1 cellular context compared by ENCODE assay signal in the genomic region with DNA sequence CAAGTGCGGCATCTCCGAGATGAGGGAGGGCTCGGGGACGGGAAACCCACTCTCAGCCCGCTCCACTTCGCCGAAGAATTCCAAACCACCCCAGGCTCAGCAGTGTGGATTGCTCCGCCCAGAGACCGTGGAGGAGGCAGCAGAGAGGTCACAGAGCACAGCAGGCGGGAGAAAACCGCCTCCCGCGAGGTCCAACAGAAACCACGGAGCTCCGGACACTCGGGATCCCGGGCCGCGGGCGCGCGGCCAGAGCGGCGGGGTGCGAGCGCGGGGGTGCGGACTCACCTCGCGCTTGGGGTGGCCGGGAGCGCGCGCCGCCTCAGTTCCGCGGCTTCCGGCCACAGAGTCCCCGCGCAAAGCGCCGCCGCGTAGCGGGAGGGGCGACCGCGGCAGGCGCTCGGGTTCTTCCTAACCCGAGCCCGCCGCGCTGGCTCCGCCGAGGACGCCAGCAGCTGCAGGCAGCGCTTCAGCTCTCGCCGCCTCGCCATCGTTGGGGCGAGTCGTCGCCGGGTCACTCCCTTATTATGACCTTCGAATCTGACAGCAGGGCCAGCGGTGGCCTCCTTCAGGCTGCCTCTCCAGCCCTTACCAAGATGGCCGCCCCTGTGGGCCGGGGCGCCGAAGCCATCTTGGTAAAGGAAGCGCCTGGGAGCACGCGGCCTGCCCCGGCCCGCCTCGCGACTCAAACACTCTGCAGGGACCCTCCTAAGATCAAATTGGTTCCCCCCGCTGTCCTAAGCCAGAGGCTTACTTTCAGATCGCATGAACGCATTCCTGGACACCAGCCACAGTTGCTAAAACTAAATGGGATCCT.
TF ChIP-seq lines count a peak whose summit lies in the region.

A gene (minus strand): TSS at position 106 of the 814 bp plus-strand sequence. CDS start 20,323 bp downstream, outside the sequence.

TF ChIP-seq in K562, 482 proteins besides CTCF, POLR2A, EP300 and RAD21 (continued from another document and continues in another):
- TF ChIP-seq, protein P1, sequence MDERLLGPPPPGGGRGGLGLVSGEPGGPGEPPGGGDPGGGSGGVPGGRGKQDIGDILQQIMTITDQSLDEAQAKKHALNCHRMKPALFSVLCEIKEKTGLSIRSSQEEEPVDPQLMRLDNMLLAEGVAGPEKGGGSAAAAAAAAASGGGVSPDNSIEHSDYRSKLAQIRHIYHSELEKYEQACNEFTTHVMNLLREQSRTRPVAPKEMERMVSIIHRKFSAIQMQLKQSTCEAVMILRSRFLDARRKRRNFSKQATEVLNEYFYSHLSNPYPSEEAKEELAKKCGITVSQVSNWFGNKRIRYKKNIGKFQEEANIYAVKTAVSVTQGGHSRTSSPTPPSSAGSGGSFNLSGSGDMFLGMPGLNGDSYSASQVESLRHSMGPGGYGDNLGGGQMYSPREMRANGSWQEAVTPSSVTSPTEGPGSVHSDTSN (CRISPR knock-in tag; IDR thresholded peaks at IDR 0.05; ENCODE audit: low read depth) = no peak
- TF ChIP-seq, protein P1 (tag; conservative IDR thresholded peaks at IDR 0.05; ENCODE audit: low read depth) = peak; percentile 47; the same call in 1 of the 2 replicates
- TF ChIP-seq, protein P2, sequence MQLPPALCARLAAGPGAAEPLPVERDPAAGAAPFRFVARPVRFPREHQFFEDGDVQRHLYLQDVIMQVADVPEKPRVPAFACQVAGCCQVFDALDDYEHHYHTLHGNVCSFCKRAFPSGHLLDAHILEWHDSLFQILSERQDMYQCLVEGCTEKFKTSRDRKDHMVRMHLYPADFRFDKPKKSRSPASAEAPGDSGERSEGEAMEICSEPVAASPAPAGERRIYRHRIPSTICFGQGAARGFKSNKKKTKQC (CRISPR knock-in tag; IDR thresholded peaks at IDR 0.05) = peak; percentile 90
- peak; percentile 90 for TF ChIP-seq NR2C1 (IDR thresholded peaks at IDR 0.05)
- peak; percentile 94 for TF ChIP-seq NR2C1 (tag; IDR thresholded peaks at IDR 0.05)
- TF ChIP-seq MCM3 (IDR thresholded peaks at IDR 0.05) = no peak
- TF ChIP-seq ZNF717 (CRISPR knock-in tag; IDR thresholded peaks at IDR 0.05) = no peak
- no peak for TF ChIP-seq ZC3H8 (IDR thresholded peaks at IDR 0.05)
- TF ChIP-seq SREBF1 (IDR thresholded peaks at IDR 0.05; ENCODE audit: borderline replicate concordance, low read depth, low read length) = no peak
- peak; percentile 16 for TF ChIP-seq ZNF146 (CRISPR knock-in tag; IDR thresholded peaks at IDR 0.05; ENCODE audit: unreplicated experiment)
- TF ChIP-seq, protein P3, sequence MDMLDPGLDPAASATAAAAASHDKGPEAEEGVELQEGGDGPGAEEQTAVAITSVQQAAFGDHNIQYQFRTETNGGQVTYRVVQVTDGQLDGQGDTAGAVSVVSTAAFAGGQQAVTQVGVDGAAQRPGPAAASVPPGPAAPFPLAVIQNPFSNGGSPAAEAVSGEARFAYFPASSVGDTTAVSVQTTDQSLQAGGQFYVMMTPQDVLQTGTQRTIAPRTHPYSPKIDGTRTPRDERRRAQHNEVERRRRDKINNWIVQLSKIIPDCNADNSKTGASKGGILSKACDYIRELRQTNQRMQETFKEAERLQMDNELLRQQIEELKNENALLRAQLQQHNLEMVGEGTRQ (CRISPR knock-in tag; IDR thresholded peaks at IDR 0.05) = 0 out of 2 replicates have a peak, but pooled peaks have one; percentile 12
- TF ChIP-seq NR1H2 (CRISPR knock-in tag; IDR thresholded peaks at IDR 0.05) = no peak; the same call in 1 of the 2 replicates
- TF ChIP-seq, protein P4, sequence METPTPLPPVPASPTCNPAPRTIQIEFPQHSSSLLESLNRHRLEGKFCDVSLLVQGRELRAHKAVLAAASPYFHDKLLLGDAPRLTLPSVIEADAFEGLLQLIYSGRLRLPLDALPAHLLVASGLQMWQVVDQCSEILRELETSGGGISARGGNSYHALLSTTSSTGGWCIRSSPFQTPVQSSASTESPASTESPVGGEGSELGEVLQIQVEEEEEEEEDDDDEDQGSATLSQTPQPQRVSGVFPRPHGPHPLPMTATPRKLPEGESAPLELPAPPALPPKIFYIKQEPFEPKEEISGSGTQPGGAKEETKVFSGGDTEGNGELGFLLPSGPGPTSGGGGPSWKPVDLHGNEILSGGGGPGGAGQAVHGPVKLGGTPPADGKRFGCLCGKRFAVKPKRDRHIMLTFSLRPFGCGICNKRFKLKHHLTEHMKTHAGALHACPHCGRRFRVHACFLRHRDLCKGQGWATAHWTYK (CRISPR knock-in tag; IDR thresholded peaks at IDR 0.05) = peak; percentile 96
- TF ChIP-seq NFE2 (IDR thresholded peaks at IDR 0.05; ENCODE audit: low read depth) = no peak; the same call in 1 of the 2 replicates
- TF ChIP-seq ESRRB (CRISPR knock-in tag; IDR thresholded peaks at IDR 0.05; ENCODE audit: borderline replicate concordance) = no peak
- TF ChIP-seq, protein P5, sequence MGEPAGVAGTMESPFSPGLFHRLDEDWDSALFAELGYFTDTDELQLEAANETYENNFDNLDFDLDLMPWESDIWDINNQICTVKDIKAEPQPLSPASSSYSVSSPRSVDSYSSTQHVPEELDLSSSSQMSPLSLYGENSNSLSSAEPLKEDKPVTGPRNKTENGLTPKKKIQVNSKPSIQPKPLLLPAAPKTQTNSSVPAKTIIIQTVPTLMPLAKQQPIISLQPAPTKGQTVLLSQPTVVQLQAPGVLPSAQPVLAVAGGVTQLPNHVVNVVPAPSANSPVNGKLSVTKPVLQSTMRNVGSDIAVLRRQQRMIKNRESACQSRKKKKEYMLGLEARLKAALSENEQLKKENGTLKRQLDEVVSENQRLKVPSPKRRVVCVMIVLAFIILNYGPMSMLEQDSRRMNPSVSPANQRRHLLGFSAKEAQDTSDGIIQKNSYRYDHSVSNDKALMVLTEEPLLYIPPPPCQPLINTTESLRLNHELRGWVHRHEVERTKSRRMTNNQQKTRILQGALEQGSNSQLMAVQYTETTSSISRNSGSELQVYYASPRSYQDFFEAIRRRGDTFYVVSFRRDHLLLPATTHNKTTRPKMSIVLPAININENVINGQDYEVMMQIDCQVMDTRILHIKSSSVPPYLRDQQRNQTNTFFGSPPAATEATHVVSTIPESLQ (CRISPR knock-in tag; IDR thresholded peaks at IDR 0.05) = 0 out of 2 replicates have a peak, but pooled peaks have one; percentile 28
- peak in 1 of 2 experiments; percentile 70; a peak in 1 of 4 replicates for TF ChIP-seq ARNT (IDR thresholded peaks at IDR 0.05)
- no peak for TF ChIP-seq SAFB2 (IDR thresholded peaks at IDR 0.05; ENCODE audit: borderline replicate concordance, low read depth, low read length, severe bottlenecking)
- TF ChIP-seq TBL1XR1 (IDR thresholded peaks at IDR 0.05; ENCODE audit: low read length in 2 of 2) = peak; percentile 50 to 62; a peak in 2 of 4 replicates
- peak; percentile 79; the same call in 1 of the 2 replicates for TF ChIP-seq ZNF76 (CRISPR knock-in tag; IDR thresholded peaks at IDR 0.05; ENCODE audit: borderline replicate concordance)
- TF ChIP-seq CBX3 (IDR thresholded peaks at IDR 0.05; ENCODE audit: borderline replicate concordance in 1 of 2, low read length in 2 of 2) = peak in 1 of 2 experiments; percentile 85; a peak in 2 of 3 replicates
- TF ChIP-seq SNRNP70 (optimal IDR thresholded peaks at IDR 0.05; ENCODE audit: low read depth, low read length) = no peak
- TF ChIP-seq CREB1 (IDR thresholded peaks at IDR 0.05) = peak; percentile 36; the same call in 1 of the 2 replicates
- peak; percentile 72 for TF ChIP-seq CREB1 (CRISPR knock-in tag; IDR thresholded peaks at IDR 0.05)
- TF ChIP-seq PURB (CRISPR knock-in tag; IDR thresholded peaks at IDR 0.05; ENCODE audit: low read depth) = no peak
- TF ChIP-seq PHF8 (IDR thresholded peaks at IDR 0.05; ENCODE audit: borderline replicate concordance, low read length) = peak; percentile 99
- TF ChIP-seq, protein P6, sequence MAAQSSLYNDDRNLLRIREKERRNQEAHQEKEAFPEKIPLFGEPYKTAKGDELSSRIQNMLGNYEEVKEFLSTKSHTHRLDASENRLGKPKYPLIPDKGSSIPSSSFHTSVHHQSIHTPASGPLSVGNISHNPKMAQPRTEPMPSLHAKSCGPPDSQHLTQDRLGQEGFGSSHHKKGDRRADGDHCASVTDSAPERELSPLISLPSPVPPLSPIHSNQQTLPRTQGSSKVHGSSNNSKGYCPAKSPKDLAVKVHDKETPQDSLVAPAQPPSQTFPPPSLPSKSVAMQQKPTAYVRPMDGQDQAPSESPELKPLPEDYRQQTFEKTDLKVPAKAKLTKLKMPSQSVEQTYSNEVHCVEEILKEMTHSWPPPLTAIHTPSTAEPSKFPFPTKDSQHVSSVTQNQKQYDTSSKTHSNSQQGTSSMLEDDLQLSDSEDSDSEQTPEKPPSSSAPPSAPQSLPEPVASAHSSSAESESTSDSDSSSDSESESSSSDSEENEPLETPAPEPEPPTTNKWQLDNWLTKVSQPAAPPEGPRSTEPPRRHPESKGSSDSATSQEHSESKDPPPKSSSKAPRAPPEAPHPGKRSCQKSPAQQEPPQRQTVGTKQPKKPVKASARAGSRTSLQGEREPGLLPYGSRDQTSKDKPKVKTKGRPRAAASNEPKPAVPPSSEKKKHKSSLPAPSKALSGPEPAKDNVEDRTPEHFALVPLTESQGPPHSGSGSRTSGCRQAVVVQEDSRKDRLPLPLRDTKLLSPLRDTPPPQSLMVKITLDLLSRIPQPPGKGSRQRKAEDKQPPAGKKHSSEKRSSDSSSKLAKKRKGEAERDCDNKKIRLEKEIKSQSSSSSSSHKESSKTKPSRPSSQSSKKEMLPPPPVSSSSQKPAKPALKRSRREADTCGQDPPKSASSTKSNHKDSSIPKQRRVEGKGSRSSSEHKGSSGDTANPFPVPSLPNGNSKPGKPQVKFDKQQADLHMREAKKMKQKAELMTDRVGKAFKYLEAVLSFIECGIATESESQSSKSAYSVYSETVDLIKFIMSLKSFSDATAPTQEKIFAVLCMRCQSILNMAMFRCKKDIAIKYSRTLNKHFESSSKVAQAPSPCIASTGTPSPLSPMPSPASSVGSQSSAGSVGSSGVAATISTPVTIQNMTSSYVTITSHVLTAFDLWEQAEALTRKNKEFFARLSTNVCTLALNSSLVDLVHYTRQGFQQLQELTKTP (IDR thresholded peaks at IDR 0.05; ENCODE audit: low read depth in 1 of 2, partially characterized antibody in 2 of 2) = peak; percentile 29 to 30
- no peak for TF ChIP-seq BMI1 (IDR thresholded peaks at IDR 0.05; ENCODE audit: low read length)
- no peak for TF ChIP-seq KDM4B (IDR thresholded peaks at IDR 0.05; ENCODE audit: borderline replicate concordance in 2 of 2, low read depth in 1 of 2)
- peak; percentile 61; the same call in 1 of the 2 replicates for TF ChIP-seq ZFP1 (CRISPR knock-in tag; IDR thresholded peaks at IDR 0.05)
- TF ChIP-seq, protein P7, sequence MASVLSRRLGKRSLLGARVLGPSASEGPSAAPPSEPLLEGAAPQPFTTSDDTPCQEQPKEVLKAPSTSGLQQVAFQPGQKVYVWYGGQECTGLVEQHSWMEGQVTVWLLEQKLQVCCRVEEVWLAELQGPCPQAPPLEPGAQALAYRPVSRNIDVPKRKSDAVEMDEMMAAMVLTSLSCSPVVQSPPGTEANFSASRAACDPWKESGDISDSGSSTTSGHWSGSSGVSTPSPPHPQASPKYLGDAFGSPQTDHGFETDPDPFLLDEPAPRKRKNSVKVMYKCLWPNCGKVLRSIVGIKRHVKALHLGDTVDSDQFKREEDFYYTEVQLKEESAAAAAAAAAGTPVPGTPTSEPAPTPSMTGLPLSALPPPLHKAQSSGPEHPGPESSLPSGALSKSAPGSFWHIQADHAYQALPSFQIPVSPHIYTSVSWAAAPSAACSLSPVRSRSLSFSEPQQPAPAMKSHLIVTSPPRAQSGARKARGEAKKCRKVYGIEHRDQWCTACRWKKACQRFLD (CRISPR knock-in tag; IDR thresholded peaks at IDR 0.05) = peak; percentile 91
- TF ChIP-seq, protein P8, sequence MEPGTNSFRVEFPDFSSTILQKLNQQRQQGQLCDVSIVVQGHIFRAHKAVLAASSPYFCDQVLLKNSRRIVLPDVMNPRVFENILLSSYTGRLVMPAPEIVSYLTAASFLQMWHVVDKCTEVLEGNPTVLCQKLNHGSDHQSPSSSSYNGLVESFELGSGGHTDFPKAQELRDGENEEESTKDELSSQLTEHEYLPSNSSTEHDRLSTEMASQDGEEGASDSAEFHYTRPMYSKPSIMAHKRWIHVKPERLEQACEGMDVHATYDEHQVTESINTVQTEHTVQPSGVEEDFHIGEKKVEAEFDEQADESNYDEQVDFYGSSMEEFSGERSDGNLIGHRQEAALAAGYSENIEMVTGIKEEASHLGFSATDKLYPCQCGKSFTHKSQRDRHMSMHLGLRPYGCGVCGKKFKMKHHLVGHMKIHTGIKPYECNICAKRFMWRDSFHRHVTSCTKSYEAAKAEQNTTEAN (CRISPR knock-in tag; IDR thresholded peaks at IDR 0.05) = no peak
- TF ChIP-seq, protein P9, sequence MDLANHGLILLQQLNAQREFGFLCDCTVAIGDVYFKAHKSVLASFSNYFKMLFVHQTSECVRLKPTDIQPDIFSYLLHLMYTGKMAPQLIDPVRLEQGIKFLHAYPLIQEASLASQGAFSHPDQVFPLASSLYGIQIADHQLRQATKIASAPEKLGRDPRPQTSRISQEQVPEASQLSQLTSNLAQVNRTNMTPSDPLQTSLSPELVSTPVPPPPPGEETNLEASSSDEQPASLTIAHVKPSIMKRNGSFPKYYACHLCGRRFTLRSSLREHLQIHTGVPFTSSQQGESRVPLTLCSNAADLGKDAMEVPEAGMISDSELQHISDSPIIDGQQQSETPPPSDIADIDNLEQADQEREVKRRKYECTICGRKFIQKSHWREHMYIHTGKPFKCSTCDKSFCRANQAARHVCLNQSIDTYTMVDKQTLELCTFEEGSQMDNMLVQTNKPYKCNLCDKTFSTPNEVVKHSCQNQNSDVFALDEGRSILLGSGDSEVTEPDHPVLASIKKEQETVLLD (IDR thresholded peaks at IDR 0.05) = peak; percentile 82
- TF ChIP-seq KLF16 (IDR thresholded peaks at IDR 0.05) = no peak
- TF ChIP-seq, protein P10, sequence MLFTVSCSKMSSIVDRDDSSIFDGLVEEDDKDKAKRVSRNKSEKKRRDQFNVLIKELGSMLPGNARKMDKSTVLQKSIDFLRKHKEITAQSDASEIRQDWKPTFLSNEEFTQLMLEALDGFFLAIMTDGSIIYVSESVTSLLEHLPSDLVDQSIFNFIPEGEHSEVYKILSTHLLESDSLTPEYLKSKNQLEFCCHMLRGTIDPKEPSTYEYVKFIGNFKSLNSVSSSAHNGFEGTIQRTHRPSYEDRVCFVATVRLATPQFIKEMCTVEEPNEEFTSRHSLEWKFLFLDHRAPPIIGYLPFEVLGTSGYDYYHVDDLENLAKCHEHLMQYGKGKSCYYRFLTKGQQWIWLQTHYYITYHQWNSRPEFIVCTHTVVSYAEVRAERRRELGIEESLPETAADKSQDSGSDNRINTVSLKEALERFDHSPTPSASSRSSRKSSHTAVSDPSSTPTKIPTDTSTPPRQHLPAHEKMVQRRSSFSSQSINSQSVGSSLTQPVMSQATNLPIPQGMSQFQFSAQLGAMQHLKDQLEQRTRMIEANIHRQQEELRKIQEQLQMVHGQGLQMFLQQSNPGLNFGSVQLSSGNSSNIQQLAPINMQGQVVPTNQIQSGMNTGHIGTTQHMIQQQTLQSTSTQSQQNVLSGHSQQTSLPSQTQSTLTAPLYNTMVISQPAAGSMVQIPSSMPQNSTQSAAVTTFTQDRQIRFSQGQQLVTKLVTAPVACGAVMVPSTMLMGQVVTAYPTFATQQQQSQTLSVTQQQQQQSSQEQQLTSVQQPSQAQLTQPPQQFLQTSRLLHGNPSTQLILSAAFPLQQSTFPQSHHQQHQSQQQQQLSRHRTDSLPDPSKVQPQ (CRISPR knock-in tag; IDR thresholded peaks at IDR 0.05; ENCODE audit: borderline replicate concordance) = peak; percentile 69; the same call in 1 of the 2 replicates
- no peak for TF ChIP-seq POU5F1 (IDR thresholded peaks at IDR 0.05; ENCODE audit: borderline replicate concordance, low read depth, low read length, partially characterized antibody)
- no peak for TF ChIP-seq HMG20A (CRISPR knock-in tag; conservative IDR thresholded peaks at IDR 0.05)
